ENCODE assay signal across 11 cellular contexts in genomic region chr2:36485521-36485920, GRCh38.
DNase-seq lines count a peak whose midpoint lies in the region; ATAC-seq, FAIRE-seq and TF ChIP-seq lines count a peak whose summit lies in the region.
"Had no signal": no experiment of that assay in that cellular context is flagged by ENCODE, and none has a peak within 500 bp of the region (broad histone marks: within the 10 kb centered on the region; RNA-seq: fewer than 3 reads in every experiment).

No MANE protein-coding gene starts in this region.

- FAIRE-seq in kidney (lab: Jason Lieb, UNC): no peak

- H3K4me1 Mint-ChIP-seq in Calu3 (ENCODE audit: low read depth, unreplicated experiment): peaks cover 66% of the 10 kb centered on the region

- no TSS peak for BruUV-seq in Calu3 (replicated peaks; lab: Mats Ljungman, UMichigan)

- H3K27me3 Mint-ChIP-seq in Calu3 (ENCODE audit: unreplicated experiment): no peaks in the 10 kb centered on the region

- H3K9me3 ChIP-seq in kidney (ENCODE audit: control insufficient read depth in 1 of 2, low read length in 2 of 2): no peaks in the 10 kb centered on the region

- CTCF ChIA-PET in Calu3 (lab: Charles Lee): no interaction called here

- peak; percentile 29 for DNase-seq in Calu3
- peak; percentile 58 for DNase-seq in amniotic stem cell (lab: John Stamatoyannopoulos, UW)
- DNase-seq in glomerular visceral epithelial cell (ENCODE audit: extremely low spot score): peak; percentile 75
- DNase-seq in renal cortical epithelial cell (ENCODE audit: low read depth): peak; percentile 87
- no peak for DNase-seq in NCI-H1436 treated with DMSO at 0.1 percent for 48 hours (lab: John Stamatoyannopoulos, UW)
- DNase-seq in NCI-H1092 treated with DMSO at 0.1 percent for 48 hours (lab: John Stamatoyannopoulos, UW): no peak
- no peak for DNase-seq in kidney
- DNase-seq: Karpas-422, nephron progenitor cell, SHP77 had no signal

- H3K9me3 Mint-ChIP-seq in Calu3 (ENCODE audit: low read depth, unreplicated experiment): peaks cover 4% of the 10 kb centered on the region
- H3K9me3 Mint-ChIP-seq: nephron progenitor cell had no signal

- peak overlapping the region; percentile 58 for H3K27ac Mint-ChIP-seq in Calu3 (ENCODE audit: unreplicated experiment)

- intact Hi-C loops in Calu3 (cut with micrococcal nuclease; ENCODE audit: unreplicated experiment) (loop anchor here (5.0 kb wide), 2 partner anchors 33 to 77 kb away; no protein-coding TSS in a partner anchor), kidney (cut with DNase I) (no loop called here)

- no peaks in the 10 kb centered on the region for H3K36me3 Mint-ChIP-seq in Calu3 (ENCODE audit: insufficient read depth, unreplicated experiment)

- H3K4me3 Mint-ChIP-seq in Calu3 (ENCODE audit: low read depth, unreplicated experiment): no peak overlapping the region
- H3K4me3 Mint-ChIP-seq: nephron progenitor cell had no signal

- peaks cover 18 to 33% of the 10 kb centered on the region in 2 donors for H3K4me1 ChIP-seq in kidney (ENCODE audit: control insufficient read depth in 1 of 2, insufficient read depth in 1 of 2, low read depth in 1 of 2, low read length in 2 of 2)

- H3K36me3 ChIP-seq in kidney (ENCODE audit: control insufficient read depth in 1 of 2, insufficient read depth in 2 of 2, low read length in 2 of 2): peaks cover 4 to 12% of the 10 kb centered on the region in 2 donors

- H3K9ac ChIP-seq in kidney (ENCODE audit: low read length in 2 of 2): peak overlapping the region in 1 of 2 donors; percentile 9

- H3K4me3 ChIP-seq in kidney (ENCODE audit: low read length in 2 of 2): no peak overlapping the region

- peak overlapping the region in 1 of 2 donors; percentile 76 for H3K27ac ChIP-seq in kidney (ENCODE audit: low read depth in 2 of 2, low read length in 2 of 2)

- no peak for ATAC-seq in GM19328 (IDR thresholded peaks at IDR 0.05; ENCODE audit: unreplicated experiment)

- TF ChIP-seq CTCF in Calu3 (IDR thresholded peaks at IDR 0.05; ENCODE audit: unreplicated experiment): no peak
- TF ChIP-seq CTCF in kidney (IDR thresholded peaks at IDR 0.05; ENCODE audit: borderline replicate concordance, extremely low read depth, insufficient read depth): no peak

Comparison
In these comparisons a context has a peak if more than half of its experiments do, and no peak if none do; other contexts are left out.
1. DNase-seq: peak in Calu3 (single experiment), amniotic stem cell (single experiment), glomerular visceral epithelial cell (single experiment) and renal cortical epithelial cell (single experiment); none in NCI-H1436 treated with DMSO at 0.1 percent for 48 hours (single experiment), NCI-H1092 treated with DMSO at 0.1 percent for 48 hours (single experiment) and kidney (single experiment).